ENCODE assay signal across 8 cellular contexts in the genomic region with DNA sequence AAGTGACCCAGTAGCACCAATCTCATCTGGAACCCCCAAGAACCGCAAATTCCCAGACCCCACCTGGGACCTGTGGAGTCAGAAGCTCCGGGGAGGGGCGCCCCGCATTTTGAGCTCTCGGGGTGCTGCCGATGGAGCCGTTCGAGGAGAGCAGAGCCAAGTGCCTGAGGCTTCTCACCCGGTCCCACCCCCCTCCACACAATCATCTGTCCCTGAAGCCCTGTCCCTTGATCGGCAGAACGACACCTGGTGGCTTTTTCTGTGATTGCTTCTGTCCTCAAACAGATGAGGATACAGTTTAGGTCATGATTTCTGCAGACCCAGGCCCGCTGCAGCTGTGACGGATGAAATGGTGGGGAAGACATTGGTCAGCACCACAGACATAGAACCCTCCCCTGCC.
DNase-seq lines count a peak whose midpoint lies in the region; ATAC-seq, FAIRE-seq and TF ChIP-seq lines count a peak whose summit lies in the region.

No MANE protein-coding gene starts in this region.

- H3K27ac Mint-ChIP-seq in T-helper 2 cell treated with Interferon-gamma antibody and Interleukin-4, amounts not matched to agents 5 μg/mL and 100 μg/mL, for 36 hours, result no peak overlapping the region
- H3K27ac Mint-ChIP-seq in activated T-helper 17 cell treated with anti-CD3 and anti-CD28 coated beads, Interleukin-2, amount 50 U/mL, for 72 hours, result no peak overlapping the region

- H3K4me1 ChIP-seq in kidney (ENCODE audit: control insufficient read depth in 1 of 2, insufficient read depth in 1 of 2, low read depth in 1 of 2, low read length in 2 of 2), result peaks cover 0 to 3% of the 10 kb centered on the region in 2 donors
- H3K4me1 ChIP-seq in upper lobe of right lung, result no peaks in the 10 kb centered on the region

- TF ChIP-seq CTCF in kidney (IDR thresholded peaks at IDR 0.05; ENCODE audit: borderline replicate concordance, extremely low read depth, insufficient read depth), result peak; percentile 36
- peak; percentile 20 for TF ChIP-seq CTCF in upper lobe of right lung (IDR thresholded peaks at IDR 0.05)

- no peaks in the 10 kb centered on the region for H3K9me3 ChIP-seq in kidney (ENCODE audit: control insufficient read depth in 1 of 2, low read length in 2 of 2)
- H3K9me3 ChIP-seq in upper lobe of right lung, result no peaks in the 10 kb centered on the region

- FAIRE-seq in kidney (lab: Jason Lieb, UNC), result no peak

- H3K4me3 Mint-ChIP-seq in T-helper 2 cell treated with Interferon-gamma antibody and Interleukin-4, amounts not matched to agents 5 μg/mL and 100 μg/mL, for 36 hours, result no peak overlapping the region
- no peak overlapping the region for H3K4me3 Mint-ChIP-seq in activated T-helper 17 cell treated with anti-CD3 and anti-CD28 coated beads, Interleukin-2, amount 50 U/mL, for 72 hours

- no peaks in the 10 kb centered on the region for H3K36me3 ChIP-seq in kidney (ENCODE audit: control insufficient read depth in 1 of 2, insufficient read depth in 2 of 2, low read length in 2 of 2)
- H3K36me3 ChIP-seq in upper lobe of right lung, result no peaks in the 10 kb centered on the region

- H3K9ac ChIP-seq in kidney (ENCODE audit: low read length in 2 of 2), result no peak overlapping the region

- H3K27ac ChIP-seq in kidney (ENCODE audit: low read depth in 2 of 2, low read length in 2 of 2), result no peak overlapping the region
- H3K27ac ChIP-seq in upper lobe of right lung, result no peak overlapping the region

- H3K27me3 ChIP-seq in upper lobe of right lung, result peaks cover 5% of the 10 kb centered on the region

- DNase-seq in T-helper 2 cell (peak in 4 of 5 experiments; percentile 17 to 55 (median 26)), NCI-H345 (lab: John Stamatoyannopoulos, UW) (peak; percentile 56), kidney (peak; percentile 49), upper lobe of right lung (peak; percentile 53)
- no peak for DNase-seq in T-helper 2 cell treated with Interferon-gamma antibody and Interleukin-4, amounts not matched to agents 5 μg/mL and 100 μg/mL, for 36 hours (ENCODE audit: low spot score)

- no peaks in the 10 kb centered on the region for H3K9me3 Mint-ChIP-seq in T-helper 2 cell treated with Interferon-gamma antibody and Interleukin-4, amounts not matched to agents 5 μg/mL and 100 μg/mL, for 36 hours
- H3K9me3 Mint-ChIP-seq in activated T-helper 17 cell treated with anti-CD3 and anti-CD28 coated beads, Interleukin-2, amount 50 U/mL, for 72 hours, result no peaks in the 10 kb centered on the region

- intact Hi-C loops in kidney (cut with DNase I) (no loop called here), upper lobe of right lung (cut with DNase I) (no loop called here)

- ATAC-seq in activated T-helper 17 cell treated with anti-CD3 and anti-CD28 coated beads, Interleukin-2, amount 50 U/mL, for 72 hours (replicated peaks), result peak; percentile 50
- ATAC-seq in upper lobe of right lung, result no peak
- no peak for ATAC-seq in HG02870 (IDR thresholded peaks at IDR 0.05; ENCODE audit: unreplicated experiment)
- no peak for ATAC-seq in HG03342 (IDR thresholded peaks at IDR 0.05; ENCODE audit: unreplicated experiment)

- no peaks in the 10 kb centered on the region for H3K36me3 Mint-ChIP-seq in T-helper 2 cell treated with Interferon-gamma antibody and Interleukin-4, amounts not matched to agents 5 μg/mL and 100 μg/mL, for 36 hours (ENCODE audit: low read depth)
- no peaks in the 10 kb centered on the region for H3K36me3 Mint-ChIP-seq in activated T-helper 17 cell treated with anti-CD3 and anti-CD28 coated beads, Interleukin-2, amount 50 U/mL, for 72 hours (ENCODE audit: low read depth)

- peaks cover 4% of the 10 kb centered on the region for H3K27me3 Mint-ChIP-seq in T-helper 2 cell treated with Interferon-gamma antibody and Interleukin-4, amounts not matched to agents 5 μg/mL and 100 μg/mL, for 36 hours (ENCODE audit: low read depth)
- peaks cover 14% of the 10 kb centered on the region for H3K27me3 Mint-ChIP-seq in activated T-helper 17 cell treated with anti-CD3 and anti-CD28 coated beads, Interleukin-2, amount 50 U/mL, for 72 hours

- H3K4me3 ChIP-seq in kidney (ENCODE audit: low read length in 2 of 2) (no peak overlapping the region), upper lobe of right lung (no peak overlapping the region)

- H3K4me1 Mint-ChIP-seq in T-helper 2 cell treated with Interferon-gamma antibody and Interleukin-4, amounts not matched to agents 5 μg/mL and 100 μg/mL, for 36 hours (ENCODE audit: low read depth), result peaks cover 4% of the 10 kb centered on the region
- peaks cover 5% of the 10 kb centered on the region for H3K4me1 Mint-ChIP-seq in activated T-helper 17 cell treated with anti-CD3 and anti-CD28 coated beads, Interleukin-2, amount 50 U/mL, for 72 hours
